In the genomic region with DNA sequence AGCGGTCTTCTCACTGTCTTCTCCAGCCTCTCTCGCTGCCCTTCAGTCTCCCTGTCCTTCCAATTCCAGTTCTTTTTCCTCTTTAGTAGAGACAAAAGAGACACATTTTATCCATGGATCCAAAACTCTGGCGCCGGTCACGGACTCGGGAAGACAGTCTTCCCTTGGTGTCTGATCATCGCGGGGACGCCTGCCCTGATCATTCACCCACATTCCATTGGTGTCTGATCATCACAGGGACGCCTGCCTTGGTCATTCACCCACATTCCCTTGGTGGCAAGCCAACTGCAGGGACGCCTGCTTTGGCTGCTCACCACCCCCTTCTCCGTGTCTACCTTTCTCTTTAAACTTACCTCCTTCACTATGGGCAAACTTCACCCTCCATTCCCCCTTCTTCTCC, we compare ENCODE assay signal across 5 cellular contexts.
"Had no signal": no experiment of that assay in that cellular context is flagged by ENCODE, and none has a peak within 500 bp of the region (broad histone marks: within the 10 kb centered on the region; RNA-seq: fewer than 3 reads in every experiment).

No MANE protein-coding gene starts in this region.

- H3K27ac Mint-ChIP-seq: IgD-negative memory B cell had no signal

- H3K27me3 Mint-ChIP-seq: IgD-negative memory B cell had no signal

- H3K4me3 ChIP-seq: K562 had no signal

- DNase-seq: IMR-90 had no signal

- H3K4me1 Mint-ChIP-seq: IgD-negative memory B cell had no signal

- H3K36me3 Mint-ChIP-seq: IgD-negative memory B cell had no signal

- H3K4me3 Mint-ChIP-seq: IgD-negative memory B cell had no signal

- H3K27ac ChIP-seq: HL-60 had no signal

- ATAC-seq: HepG2, K562 had no signal
